In genomic region chr17:49993423-49994037, GRCh38 we compare ENCODE assay signal across 1 cellular context.
TF ChIP-seq lines count a peak whose summit lies in the region.

No MANE protein-coding gene starts in this region.

TF ChIP-seq in H1, 55 proteins besides CTCF, POLR2A, EP300 and RAD21 (continued from another document):
- no peak for TF ChIP-seq ATF3 (IDR thresholded peaks at IDR 0.05; ENCODE audit: insufficient read depth, low read depth, low read length)
- peak; percentile 34; the same call in 1 of the 2 replicates for TF ChIP-seq MAX (IDR thresholded peaks at IDR 0.05)
- TF ChIP-seq, protein P1, sequence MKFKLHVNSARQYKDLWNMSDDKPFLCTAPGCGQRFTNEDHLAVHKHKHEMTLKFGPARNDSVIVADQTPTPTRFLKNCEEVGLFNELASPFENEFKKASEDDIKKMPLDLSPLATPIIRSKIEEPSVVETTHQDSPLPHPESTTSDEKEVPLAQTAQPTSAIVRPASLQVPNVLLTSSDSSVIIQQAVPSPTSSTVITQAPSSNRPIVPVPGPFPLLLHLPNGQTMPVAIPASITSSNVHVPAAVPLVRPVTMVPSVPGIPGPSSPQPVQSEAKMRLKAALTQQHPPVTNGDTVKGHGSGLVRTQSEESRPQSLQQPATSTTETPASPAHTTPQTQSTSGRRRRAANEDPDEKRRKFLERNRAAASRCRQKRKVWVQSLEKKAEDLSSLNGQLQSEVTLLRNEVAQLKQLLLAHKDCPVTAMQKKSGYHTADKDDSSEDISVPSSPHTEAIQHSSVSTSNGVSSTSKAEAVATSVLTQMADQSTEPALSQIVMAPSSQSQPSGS (IDR thresholded peaks at IDR 0.05; ENCODE audit: low read length): no peak
- TF ChIP-seq TAF7 (optimal IDR thresholded peaks at IDR 0.05; ENCODE audit: borderline replicate concordance, low read depth, low read length): no peak
- TF ChIP-seq GABPA (IDR thresholded peaks at IDR 0.05; ENCODE audit: borderline replicate concordance, insufficient read depth, low read length): 0 out of 2 replicates have a peak, but pooled peaks have one; percentile 9
- TF ChIP-seq HDAC2 (IDR thresholded peaks at IDR 0.05; ENCODE audit: borderline replicate concordance in 1 of 2, low read depth in 2 of 2, low read length in 2 of 2): no peak
- no peak for TF ChIP-seq CBX8 (IDR thresholded peaks at IDR 0.05; ENCODE audit: borderline replicate concordance, low read depth, low read length)
- TF ChIP-seq GTF2F1 (IDR thresholded peaks at IDR 0.05; ENCODE audit: borderline replicate concordance, low read depth, low read length): no peak
- peak; percentile 97 for TF ChIP-seq KDM4A (IDR thresholded peaks at IDR 0.05; ENCODE audit: low read depth, low read length, severe bottlenecking)
- TF ChIP-seq EZH2 (IDR thresholded peaks at IDR 0.05; ENCODE audit: low read depth, low read length, severe bottlenecking): no peak
- TF ChIP-seq, protein P2, sequence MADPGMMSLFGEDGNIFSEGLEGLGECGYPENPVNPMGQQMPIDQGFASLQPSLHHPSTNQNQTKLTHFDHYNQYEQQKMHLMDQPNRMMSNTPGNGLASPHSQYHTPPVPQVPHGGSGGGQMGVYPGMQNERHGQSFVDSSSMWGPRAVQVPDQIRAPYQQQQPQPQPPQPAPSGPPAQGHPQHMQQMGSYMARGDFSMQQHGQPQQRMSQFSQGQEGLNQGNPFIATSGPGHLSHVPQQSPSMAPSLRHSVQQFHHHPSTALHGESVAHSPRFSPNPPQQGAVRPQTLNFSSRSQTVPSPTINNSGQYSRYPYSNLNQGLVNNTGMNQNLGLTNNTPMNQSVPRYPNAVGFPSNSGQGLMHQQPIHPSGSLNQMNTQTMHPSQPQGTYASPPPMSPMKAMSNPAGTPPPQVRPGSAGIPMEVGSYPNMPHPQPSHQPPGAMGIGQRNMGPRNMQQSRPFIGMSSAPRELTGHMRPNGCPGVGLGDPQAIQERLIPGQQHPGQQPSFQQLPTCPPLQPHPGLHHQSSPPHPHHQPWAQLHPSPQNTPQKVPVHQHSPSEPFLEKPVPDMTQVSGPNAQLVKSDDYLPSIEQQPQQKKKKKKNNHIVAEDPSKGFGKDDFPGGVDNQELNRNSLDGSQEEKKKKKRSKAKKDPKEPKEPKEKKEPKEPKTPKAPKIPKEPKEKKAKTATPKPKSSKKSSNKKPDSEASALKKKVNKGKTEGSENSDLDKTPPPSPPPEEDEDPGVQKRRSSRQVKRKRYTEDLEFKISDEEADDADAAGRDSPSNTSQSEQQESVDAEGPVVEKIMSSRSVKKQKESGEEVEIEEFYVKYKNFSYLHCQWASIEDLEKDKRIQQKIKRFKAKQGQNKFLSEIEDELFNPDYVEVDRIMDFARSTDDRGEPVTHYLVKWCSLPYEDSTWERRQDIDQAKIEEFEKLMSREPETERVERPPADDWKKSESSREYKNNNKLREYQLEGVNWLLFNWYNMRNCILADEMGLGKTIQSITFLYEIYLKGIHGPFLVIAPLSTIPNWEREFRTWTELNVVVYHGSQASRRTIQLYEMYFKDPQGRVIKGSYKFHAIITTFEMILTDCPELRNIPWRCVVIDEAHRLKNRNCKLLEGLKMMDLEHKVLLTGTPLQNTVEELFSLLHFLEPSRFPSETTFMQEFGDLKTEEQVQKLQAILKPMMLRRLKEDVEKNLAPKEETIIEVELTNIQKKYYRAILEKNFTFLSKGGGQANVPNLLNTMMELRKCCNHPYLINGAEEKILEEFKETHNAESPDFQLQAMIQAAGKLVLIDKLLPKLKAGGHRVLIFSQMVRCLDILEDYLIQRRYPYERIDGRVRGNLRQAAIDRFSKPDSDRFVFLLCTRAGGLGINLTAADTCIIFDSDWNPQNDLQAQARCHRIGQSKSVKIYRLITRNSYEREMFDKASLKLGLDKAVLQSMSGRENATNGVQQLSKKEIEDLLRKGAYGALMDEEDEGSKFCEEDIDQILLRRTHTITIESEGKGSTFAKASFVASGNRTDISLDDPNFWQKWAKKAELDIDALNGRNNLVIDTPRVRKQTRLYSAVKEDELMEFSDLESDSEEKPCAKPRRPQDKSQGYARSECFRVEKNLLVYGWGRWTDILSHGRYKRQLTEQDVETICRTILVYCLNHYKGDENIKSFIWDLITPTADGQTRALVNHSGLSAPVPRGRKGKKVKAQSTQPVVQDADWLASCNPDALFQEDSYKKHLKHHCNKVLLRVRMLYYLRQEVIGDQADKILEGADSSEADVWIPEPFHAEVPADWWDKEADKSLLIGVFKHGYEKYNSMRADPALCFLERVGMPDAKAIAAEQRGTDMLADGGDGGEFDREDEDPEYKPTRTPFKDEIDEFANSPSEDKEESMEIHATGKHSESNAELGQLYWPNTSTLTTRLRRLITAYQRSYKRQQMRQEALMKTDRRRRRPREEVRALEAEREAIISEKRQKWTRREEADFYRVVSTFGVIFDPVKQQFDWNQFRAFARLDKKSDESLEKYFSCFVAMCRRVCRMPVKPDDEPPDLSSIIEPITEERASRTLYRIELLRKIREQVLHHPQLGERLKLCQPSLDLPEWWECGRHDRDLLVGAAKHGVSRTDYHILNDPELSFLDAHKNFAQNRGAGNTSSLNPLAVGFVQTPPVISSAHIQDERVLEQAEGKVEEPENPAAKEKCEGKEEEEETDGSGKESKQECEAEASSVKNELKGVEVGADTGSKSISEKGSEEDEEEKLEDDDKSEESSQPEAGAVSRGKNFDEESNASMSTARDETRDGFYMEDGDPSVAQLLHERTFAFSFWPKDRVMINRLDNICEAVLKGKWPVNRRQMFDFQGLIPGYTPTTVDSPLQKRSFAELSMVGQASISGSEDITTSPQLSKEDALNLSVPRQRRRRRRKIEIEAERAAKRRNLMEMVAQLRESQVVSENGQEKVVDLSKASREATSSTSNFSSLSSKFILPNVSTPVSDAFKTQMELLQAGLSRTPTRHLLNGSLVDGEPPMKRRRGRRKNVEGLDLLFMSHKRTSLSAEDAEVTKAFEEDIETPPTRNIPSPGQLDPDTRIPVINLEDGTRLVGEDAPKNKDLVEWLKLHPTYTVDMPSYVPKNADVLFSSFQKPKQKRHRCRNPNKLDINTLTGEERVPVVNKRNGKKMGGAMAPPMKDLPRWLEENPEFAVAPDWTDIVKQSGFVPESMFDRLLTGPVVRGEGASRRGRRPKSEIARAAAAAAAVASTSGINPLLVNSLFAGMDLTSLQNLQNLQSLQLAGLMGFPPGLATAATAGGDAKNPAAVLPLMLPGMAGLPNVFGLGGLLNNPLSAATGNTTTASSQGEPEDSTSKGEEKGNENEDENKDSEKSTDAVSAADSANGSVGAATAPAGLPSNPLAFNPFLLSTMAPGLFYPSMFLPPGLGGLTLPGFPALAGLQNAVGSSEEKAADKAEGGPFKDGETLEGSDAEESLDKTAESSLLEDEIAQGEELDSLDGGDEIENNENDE (IDR thresholded peaks at IDR 0.05; ENCODE audit: insufficient replicate concordance, low read length): no peak
- TF ChIP-seq TEAD4 (IDR thresholded peaks at IDR 0.05; ENCODE audit: low read depth, low read length): no peak
- no peak for TF ChIP-seq HDAC6 (IDR thresholded peaks at IDR 0.05; ENCODE audit: low read depth, low read length)
- TF ChIP-seq JUN (IDR thresholded peaks at IDR 0.05; ENCODE audit: low read depth, low read length): no peak
- no peak; the same call in 1 of the 2 replicates for TF ChIP-seq PHF8 (conservative IDR thresholded peaks at IDR 0.05; ENCODE audit: low read depth, low read length)
- no peak for TF ChIP-seq TCF12 (IDR thresholded peaks at IDR 0.05; ENCODE audit: low read depth, low read length)
- TF ChIP-seq CEBPB (IDR thresholded peaks at IDR 0.05; ENCODE audit: low read depth, low read length): no peak
- no peak for TF ChIP-seq RBBP5 (IDR thresholded peaks at IDR 0.05; ENCODE audit: borderline replicate concordance, low read depth, low read length)
- TF ChIP-seq SIRT6 (IDR thresholded peaks at IDR 0.05; ENCODE audit: low read length): no peak
- no peak for TF ChIP-seq SP2 (IDR thresholded peaks at IDR 0.05; ENCODE audit: low read length)
- no peak for TF ChIP-seq CTBP2 (IDR thresholded peaks at IDR 0.05; ENCODE audit: borderline replicate concordance, insufficient read depth, insufficient read length, low read length)
- no peak for TF ChIP-seq TBP (IDR thresholded peaks at IDR 0.05; ENCODE audit: low read depth, low read length)
- TF ChIP-seq YY1 (IDR thresholded peaks at IDR 0.05; ENCODE audit: low read depth, low read length): no peak
- TF ChIP-seq CBX5 (IDR thresholded peaks at IDR 0.05; ENCODE audit: low read depth, low read length): no peak
- no peak for TF ChIP-seq POLR2AphosphoS5 (IDR thresholded peaks at IDR 0.05; ENCODE audit: low read depth, low read length)
- no peak for TF ChIP-seq SAP30 (IDR thresholded peaks at IDR 0.05; ENCODE audit: insufficient read depth, insufficient replicate concordance, low read length)
- TF ChIP-seq SIN3A (conservative IDR thresholded peaks at IDR 0.05 in 1 of 2, IDR thresholded peaks at IDR 0.05 in 1 of 2; ENCODE audit: low read depth in 1 of 2, low read length in 2 of 2): peak; percentile 3 to 42; a peak in 1 of 4 replicates
- TF ChIP-seq BRCA1 (IDR thresholded peaks at IDR 0.05; ENCODE audit: low read depth, low read length): no peak
- TF ChIP-seq KDM1A (IDR thresholded peaks at IDR 0.05; ENCODE audit: borderline replicate concordance, low read length): no peak
- no peak for TF ChIP-seq SIX5 (IDR thresholded peaks at IDR 0.05; ENCODE audit: low read depth, low read length)
- no peak for TF ChIP-seq CHD1 (IDR thresholded peaks at IDR 0.05; ENCODE audit: low read depth, low read length)
- no peak for TF ChIP-seq USF2 (IDR thresholded peaks at IDR 0.05; ENCODE audit: low read length)
- no peak; the same call in 1 of the 2 replicates for TF ChIP-seq SUZ12 (IDR thresholded peaks at IDR 0.05; ENCODE audit: low read length)
- TF ChIP-seq ASH2L (IDR thresholded peaks at IDR 0.05; ENCODE audit: low read length): peak; percentile 1
- TF ChIP-seq ZNF274 (IDR thresholded peaks at IDR 0.05; ENCODE audit: borderline replicate concordance, extremely low read depth, low read length): no peak
- no peak for TF ChIP-seq EGR1 (IDR thresholded peaks at IDR 0.05; ENCODE audit: borderline replicate concordance, low read depth, low read length)
- no peak for TF ChIP-seq RFX5 (IDR thresholded peaks at IDR 0.05; ENCODE audit: borderline replicate concordance, low read depth, low read length)
- no peak for TF ChIP-seq MAFK (IDR thresholded peaks at IDR 0.05; ENCODE audit: low read depth, low read length)
- no peak for TF ChIP-seq SP1 (IDR thresholded peaks at IDR 0.05; ENCODE audit: low read depth, low read length)
- no peak for TF ChIP-seq JUND (IDR thresholded peaks at IDR 0.05; ENCODE audit: low read length)
- TF ChIP-seq KDM5A (IDR thresholded peaks at IDR 0.05; ENCODE audit: low read length): no peak
